Comparison of ENCODE assay signal across 9 cellular contexts in genomic region chr6:87391334-87391733, GRCh38. TPM values are rescaled to one million over a fixed set of nuclear protein-coding genes. Genes with fewer than 3 reads are reported as not detected.
DNase-seq lines count a peak whose midpoint lies in the region; ATAC-seq and TF ChIP-seq lines count a peak whose summit lies in the region.
"Had no signal": no experiment of that assay in that cellular context is flagged by ENCODE, and none has a peak within 500 bp of the region (broad histone marks: within the 10 kb centered on the region; RNA-seq: fewer than 3 reads in every experiment).

No MANE protein-coding gene starts in this region.

- peak; percentile 80 for TF ChIP-seq CTCF in endodermal cell (conservative IDR thresholded peaks at IDR 0.05)

- H3K9ac ChIP-seq in endodermal cell (ENCODE audit: extremely low read depth, low read length, poor library complexity, severe bottlenecking): no peak overlapping the region

- H3K36me3 ChIP-seq in endodermal cell (ENCODE audit: control insufficient read depth, insufficient read depth, low read length): no peaks in the 10 kb centered on the region

- H3K27me3 Mint-ChIP-seq in endodermal cell (ENCODE audit: insufficient read depth): no peaks in the 10 kb centered on the region
- H3K27me3 Mint-ChIP-seq: activated naive CD8-positive, alpha-beta T cell treated with anti-CD3 and anti-CD28 coated beads, Interleukin-2, amount 10 ng/mL, durations not matched to agents 7 days and 5 days had no signal

- peak; percentile 59 for ATAC-seq in HG02610 (IDR thresholded peaks at IDR 0.05; ENCODE audit: unreplicated experiment)

- no peak overlapping the region for H3K4me3 Mint-ChIP-seq in endodermal cell
- H3K4me3 Mint-ChIP-seq: activated naive CD8-positive, alpha-beta T cell treated with anti-CD3 and anti-CD28 coated beads, Interleukin-2, amount 10 ng/mL, durations not matched to agents 7 days and 5 days had no signal

- no peaks in the 10 kb centered on the region for H3K9me3 Mint-ChIP-seq in endodermal cell
- H3K9me3 Mint-ChIP-seq: activated naive CD8-positive, alpha-beta T cell treated with anti-CD3 and anti-CD28 coated beads, Interleukin-2, amount 10 ng/mL, durations not matched to agents 7 days and 5 days had no signal

- no peak overlapping the region for H3K4me3 ChIP-seq in endodermal cell (ENCODE audit: low read length)

- H3K27me3 ChIP-seq in endodermal cell (ENCODE audit: control insufficient read depth, insufficient read depth, low read length, poor library complexity, severe bottlenecking): no peaks in the 10 kb centered on the region

- H3K36me3 Mint-ChIP-seq in endodermal cell (ENCODE audit: low read depth): no peaks in the 10 kb centered on the region
- H3K36me3 Mint-ChIP-seq: activated naive CD8-positive, alpha-beta T cell treated with anti-CD3 and anti-CD28 coated beads, Interleukin-2, amount 10 ng/mL, durations not matched to agents 7 days and 5 days had no signal

- DNase-seq in NOMO-1 treated with DMSO at 0.1 percent for 48 hours (lab: John Stamatoyannopoulos, UW; ENCODE audit: unreplicated experiment) (peak; percentile 10), NOMO-1 treated with dmso at 0.1 percent for 144 hours (lab: John Stamatoyannopoulos, UW; ENCODE audit: unreplicated experiment) (no peak), NCI-H526 (lab: John Stamatoyannopoulos, UW) (peak; percentile 34 to 73), endodermal cell (peak; percentile 85), renal cortical epithelial cell (ENCODE audit: low read depth) (peak; percentile 40), mucosa of gallbladder (ENCODE audit: low spot score) (no peak)
- no peak for DNase-seq in stimulated activated naive CD4-positive, alpha-beta T cell (lab: John Stamatoyannopoulos, UW)
- DNase-seq: activated naive CD8-positive, alpha-beta T cell treated with anti-CD3 and anti-CD28 coated beads, Interleukin-2, amount 10 ng/mL, durations not matched to agents 7 days and 5 days had no signal

- H3K4me1 Mint-ChIP-seq in endodermal cell: no peaks in the 10 kb centered on the region

- no peak overlapping the region for H3K27ac ChIP-seq in endodermal cell (ENCODE audit: low read depth, low read length)

- no peaks in the 10 kb centered on the region for H3K4me1 ChIP-seq in endodermal cell (ENCODE audit: control insufficient read depth, insufficient read depth, low read length)

- WGBS in endodermal cell (ENCODE audit: insufficient coverage in 1 of 2, insufficient read length in 1 of 2), 2 experiments: 56 to 67% methylated on average over 1 to 3 of the region's 3 CpGs

- H3K27ac Mint-ChIP-seq in endodermal cell: no peak overlapping the region
- H3K27ac Mint-ChIP-seq: activated naive CD8-positive, alpha-beta T cell treated with anti-CD3 and anti-CD28 coated beads, Interleukin-2, amount 10 ng/mL, durations not matched to agents 7 days and 5 days had no signal

- no peaks in the 10 kb centered on the region for H3K9me3 ChIP-seq in endodermal cell (ENCODE audit: control insufficient read depth, low read length)

RNA-seq across cellular contexts. Expression of gene CFAP206, which starts 16.4 kb away (rescaled TPM):
- total RNA-seq in endodermal cell (under 1 TPM; 0.22 to 0.29 TPM), renal cortical epithelial cell (0.17 and 9.0 TPM in 2 replicates), mucosa of gallbladder (0.40 TPM)
- polyA plus RNA-seq in endodermal cell (2013, experiment 1 of 2): 1.7 TPM
- 2.2 TPM for polyA plus RNA-seq in endodermal cell (2013, experiment 2 of 2)
- total RNA-seq: activated naive CD8-positive, alpha-beta T cell treated with anti-CD3 and anti-CD28 coated beads, Interleukin-2, amount 10 ng/mL, durations not matched to agents 7 days and 5 days had no signal

RNA-seq across cellular contexts. Expression of gene C6orf163, which starts 46.7 kb away (rescaled TPM):
- total RNA-seq in endodermal cell (1 to 10 TPM; 4.5 to 5.2 TPM), renal cortical epithelial cell (2.1 TPM in 1 of 2 replicates, not detected in the other), mucosa of gallbladder (2.6 TPM)
- polyA plus RNA-seq in endodermal cell (2013, experiment 1 of 2): 2.3 TPM
- 2.3 TPM for polyA plus RNA-seq in endodermal cell (2013, experiment 2 of 2)

Comparison
In these comparisons a context has a peak if more than half of its experiments do, and no peak if none do; other contexts are left out.
1. DNase-seq: peak in NOMO-1 treated with DMSO at 0.1 percent for 48 hours (single experiment), NCI-H526 (2 of 2), endodermal cell (single experiment) and renal cortical epithelial cell (single experiment); none in NOMO-1 treated with dmso at 0.1 percent for 144 hours (single experiment), mucosa of gallbladder (single experiment) and stimulated activated naive CD4-positive, alpha-beta T cell (0 of 6).